ENCODE assay signal across 9 cellular contexts in the genomic region with DNA sequence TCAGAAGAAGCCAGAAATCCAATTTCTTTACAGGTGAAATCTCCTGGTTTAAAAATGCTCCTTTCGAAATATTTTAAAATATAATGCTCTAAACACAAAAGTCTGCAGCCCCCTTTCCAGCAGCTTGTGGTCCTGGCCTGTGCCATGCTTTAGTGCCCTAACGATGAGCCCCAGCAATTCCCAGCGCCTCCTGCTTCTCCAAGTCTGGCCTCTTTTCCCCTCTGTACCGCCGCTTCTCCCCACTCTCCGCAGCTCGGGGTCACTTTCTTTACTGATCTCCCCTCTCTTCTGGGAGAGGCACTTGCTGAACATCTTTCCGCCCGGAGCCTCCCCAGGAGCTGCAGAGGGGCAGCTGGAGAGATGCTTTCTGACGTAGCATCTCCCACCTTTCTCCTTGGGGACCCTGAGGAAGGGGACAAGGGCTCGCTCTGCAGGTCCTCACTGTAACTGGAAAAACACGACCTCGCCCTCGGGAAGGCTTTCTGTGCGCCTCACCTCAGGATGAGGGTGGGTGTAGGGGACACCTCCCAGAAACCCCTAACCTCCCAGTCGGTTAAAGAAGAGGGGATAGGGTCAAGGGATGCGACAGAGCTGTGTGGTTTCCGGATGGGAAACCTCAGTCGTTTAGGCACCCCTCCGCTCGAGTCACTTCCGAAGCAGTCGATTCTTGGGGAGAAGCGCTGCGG. TPM values are rescaled to one million over a fixed set of nuclear protein-coding genes. Genes with fewer than 3 reads are reported as not detected.
DNase-seq lines count a peak whose midpoint lies in the region; ATAC-seq and TF ChIP-seq lines count a peak whose summit lies in the region.
"Had no signal": no experiment of that assay in that cellular context is flagged by ENCODE, and none has a peak within 500 bp of the region (broad histone marks: within the 10 kb centered on the region; RNA-seq: fewer than 3 reads in every experiment).

No MANE protein-coding gene starts in this region.

- no peaks in the 10 kb centered on the region for H3K79me2 ChIP-seq in MM.1S (ENCODE audit: low read length)
- H3K79me2 ChIP-seq in parathyroid adenoma, result peaks cover 3% of the 10 kb centered on the region

- no peak for ATAC-seq in HG02588 (IDR thresholded peaks at IDR 0.05; ENCODE audit: unreplicated experiment)
- no peak for ATAC-seq in HG02610 (IDR thresholded peaks at IDR 0.05; ENCODE audit: unreplicated experiment)
- ATAC-seq: left lobe of liver had no signal

- no peaks in the 10 kb centered on the region for H3K36me3 ChIP-seq in ES-I3 (ENCODE audit: insufficient read depth, low read length)
- no peaks in the 10 kb centered on the region for H3K36me3 ChIP-seq in MM.1S (replicated peaks; ENCODE audit: insufficient read depth, low read length)
- no peaks in the 10 kb centered on the region for H3K36me3 ChIP-seq in ectodermal cell (ENCODE audit: control insufficient read depth, insufficient read depth, low read length)
- H3K36me3 ChIP-seq in parathyroid adenoma (ENCODE audit: control insufficient read depth, insufficient read depth, low read length), result no peaks in the 10 kb centered on the region

- peak overlapping the region; percentile 68; the same call in 1 of the 2 replicates for H3K4me2 ChIP-seq in MM.1S (ENCODE audit: low read depth, low read length)
- H3K4me2 ChIP-seq in parathyroid adenoma (ENCODE audit: low read length), result peak overlapping the region; percentile 28

- H3K9me3 ChIP-seq in ES-I3 (ENCODE audit: control insufficient read depth, insufficient read depth, low read length) (no peaks in the 10 kb centered on the region), MM.1S (replicated peaks; ENCODE audit: insufficient read depth, low read length) (no peaks in the 10 kb centered on the region), ectodermal cell (ENCODE audit: control insufficient read depth, low read length) (no peaks in the 10 kb centered on the region), parathyroid adenoma (ENCODE audit: control insufficient read depth, low read length) (no peaks in the 10 kb centered on the region)

- H3K9ac ChIP-seq in ES-I3 (ENCODE audit: low read depth, low read length) (peak overlapping the region; percentile 65; the same call in 1 of the 2 replicates), MM.1S (ENCODE audit: low read length) (no peak overlapping the region), parathyroid adenoma (no peak overlapping the region)

- H3F3A ChIP-seq in MM.1S (ENCODE audit: insufficient read depth, low read length), result no peaks in the 10 kb centered on the region

- whole genome bisulfite sequencing in ectodermal cell, 2 experiments, result 24 to 30% methylated on average over 25 of the region's 25 CpGs

- DNase-seq in MM.1S (no peak), HUDEP-2 (lab: John Stamatoyannopoulos, UW; ENCODE audit: unreplicated experiment in 76 of 76) (no peak)
- DNase-seq: activated CD4-positive, alpha-beta T cell treated with anti-CD3 and anti-CD28 coated beads, Interleukin-2, amount 50 U/mL, for 4 hours had no signal

- no peaks in the 10 kb centered on the region for H3K9me2 ChIP-seq in MM.1S (replicated peaks; ENCODE audit: insufficient read depth, low read length)

- TF ChIP-seq CTCF in MM.1S (IDR thresholded peaks at IDR 0.05; ENCODE audit: low read length), result no peak
- no peak for TF ChIP-seq CTCF in parathyroid adenoma (IDR thresholded peaks at IDR 0.05)

- H3K27ac ChIP-seq in MM.1S (ENCODE audit: low read length), result no peak overlapping the region
- H3K27ac ChIP-seq in ectodermal cell (ENCODE audit: insufficient read depth, low read depth, low read length, poor library complexity, severe bottlenecking), result no peak overlapping the region
- H3K27ac ChIP-seq in parathyroid adenoma, result peak overlapping the region; percentile 82

- no peaks in the 10 kb centered on the region; the same call in 1 of the 2 replicates for H3K27me3 ChIP-seq in MM.1S (replicated peaks; ENCODE audit: insufficient read depth, low read length)
- H3K27me3 ChIP-seq in ectodermal cell (ENCODE audit: control insufficient read depth, insufficient read depth, low read length, poor library complexity, severe bottlenecking), result peaks cover 53% of the 10 kb centered on the region
- H3K27me3 ChIP-seq in parathyroid adenoma (ENCODE audit: control insufficient read depth, insufficient read depth, low read length), result peaks cover 17% of the 10 kb centered on the region

- peak overlapping the region; percentile 34; the same call in 1 of the 2 replicates for H3K4me3 ChIP-seq in MM.1S (ENCODE audit: low read length)
- H3K4me3 ChIP-seq in ectodermal cell (ENCODE audit: insufficient read depth, low read depth, low read length), result peak overlapping the region; percentile 57
- no peak overlapping the region for H3K4me3 ChIP-seq in parathyroid adenoma (ENCODE audit: low read depth, low read length)

- H3K4me1 ChIP-seq in ES-I3 (ENCODE audit: insufficient read depth, low read length) (peaks cover 16% of the 10 kb centered on the region), MM.1S (ENCODE audit: low read length) (no peaks in the 10 kb centered on the region), ectodermal cell (ENCODE audit: control insufficient read depth, insufficient read depth, low read length) (peaks cover 12% of the 10 kb centered on the region), parathyroid adenoma (peaks cover 22% of the 10 kb centered on the region)

- no peaks in the 10 kb centered on the region for H4K20me1 ChIP-seq in MM.1S (ENCODE audit: insufficient read depth, low read length)

- H2AFZ ChIP-seq in MM.1S (ENCODE audit: low read length) (no peak overlapping the region), parathyroid adenoma (peak overlapping the region; percentile 95)

RNA-seq across cellular contexts. Expression of a gene that starts 0.5 kb away (rescaled TPM):
- polyA plus RNA-seq in ectodermal cell (2013, experiment 1 of 4), result 19.3 TPM
- polyA plus RNA-seq in ectodermal cell (2013, experiment 2 of 4), result 18.4 TPM
- polyA plus RNA-seq in ectodermal cell (2013, experiment 3 of 4), result 15.0 TPM
- polyA plus RNA-seq in ectodermal cell (2013, experiment 4 of 4), result 17.5 TPM

RNA-seq across cellular contexts. Expression of a gene that starts 30.7 kb away (rescaled TPM):
- polyA plus RNA-seq in ectodermal cell (2013, experiment 1 of 4), result not detected
- polyA plus RNA-seq in ectodermal cell (2013, experiment 2 of 4), result 0.09 TPM
- not detected for polyA plus RNA-seq in ectodermal cell (2013, experiment 3 of 4)
- polyA plus RNA-seq in ectodermal cell (2013, experiment 4 of 4), result not detected
